16 cellular contexts compared by ENCODE assay signal in genomic region chr4:170248576-170248975, GRCh38.
"Had no signal": no experiment of that assay in that cellular context is flagged by ENCODE, and none has a peak within 500 bp of the region (broad histone marks: within the 10 kb centered on the region; RNA-seq: fewer than 3 reads in every experiment).

No MANE protein-coding gene starts in this region.

- H3K4me1 ChIP-seq: heart right ventricle, left lung, pancreas, tibial nerve, uterus had no signal

- H3K4me3 ChIP-seq: heart right ventricle, left lung, pancreas, tibial nerve, uterus had no signal

- H3K9me3 ChIP-seq: heart right ventricle, left lung, pancreas, tibial nerve, uterus had no signal

- DNase-seq: activated CD4-positive, alpha-beta memory T cell treated with anti-CD3 and anti-CD28 coated beads, Interleukin-2, amount 10 ng/mL, durations not matched to agents 7 days and 5 days; activated CD4-positive, alpha-beta T cell treated with anti-CD3 and anti-CD28 coated beads for 4 hours; activated naive CD4-positive, alpha-beta T cell treated with anti-CD3 and anti-CD28 coated beads, Interleukin-2, amount 10 ng/mL, durations not matched to agents 7 days and 5 days; activated T-cell treated with anti-CD3 and anti-CD28 coated beads, Interleukin-2, amount 50 U/mL, for 24 hours; caudate nucleus; cortex of kidney; effector CD4-positive, alpha-beta T cell; heart right ventricle; left lung; naive B cell; pancreas; stimulated activated CD4-positive, alpha-beta T cell treated with anti-CD3 and anti-CD28 coated beads, Interleukin-12 subunit alpha, Interleukin-12 subunit beta, amount 100 ng/mL, for 4 hours; T-helper 1 cell; uterus had no signal

- H3K27ac ChIP-seq: heart right ventricle, left lung, pancreas, tibial nerve, uterus had no signal

- ATAC-seq: heart right ventricle; left lung; pancreas; stimulated activated memory B cell treated with anti-CD40 and anti-IgM and Interleukin-4, amounts not matched to agents 10 μg/mL and 1 μg/mL and 100 μg/mL, for 72 hours had no signal

- H3K36me3 ChIP-seq: heart right ventricle, left lung, pancreas, tibial nerve, uterus had no signal

- H3K27me3 ChIP-seq: heart right ventricle, left lung, pancreas, tibial nerve, uterus had no signal
